In genomic region chr19:15631817-15632216, GRCh38 we compare ENCODE assay signal across 8 cellular contexts. TPM values are rescaled to one million over a fixed set of nuclear protein-coding genes. Genes with fewer than 3 reads are reported as not detected.
DNase-seq lines count a peak whose midpoint lies in the region; ATAC-seq and TF ChIP-seq lines count a peak whose summit lies in the region.

No MANE protein-coding gene starts in this region.

- no peaks in the 10 kb centered on the region for H3K4me1 Mint-ChIP-seq in activated CD4-positive, alpha-beta T cell treated with anti-CD3 and anti-CD28 coated beads, Interleukin-2, amount 10 ng/mL, durations not matched to agents 24 days and 14 days

- H3K36me3 Mint-ChIP-seq in activated CD4-positive, alpha-beta T cell treated with anti-CD3 and anti-CD28 coated beads, Interleukin-2, amount 10 ng/mL, durations not matched to agents 24 days and 14 days (ENCODE audit: low read depth): no peaks in the 10 kb centered on the region

- H3K27me3 ChIP-seq in DND-41 (ENCODE audit: insufficient read depth, low read length, poor library complexity): no peaks in the 10 kb centered on the region

- H3K9me3 ChIP-seq in DND-41 (ENCODE audit: insufficient read depth, low read length, severe bottlenecking): no peaks in the 10 kb centered on the region

- no peak overlapping the region for H3K27ac ChIP-seq in DND-41 (ENCODE audit: low read length)

- H3K36me3 ChIP-seq in DND-41 (ENCODE audit: insufficient read depth, low read length): no peaks in the 10 kb centered on the region

- intact Hi-C loops in activated CD4-positive, alpha-beta T cell treated with anti-CD3 and anti-CD28 coated beads, Interleukin-2, amount 10 ng/mL, durations not matched to agents 24 days and 14 days (cut with micrococcal nuclease): no loop called here

- TF ChIP-seq CTCF in DND-41 (IDR thresholded peaks at IDR 0.05; ENCODE audit: borderline replicate concordance, extremely low read depth, low read length, poor library complexity, severe bottlenecking): peak; percentile 67

- no peaks in the 10 kb centered on the region for H3K9me3 Mint-ChIP-seq in activated CD4-positive, alpha-beta T cell treated with anti-CD3 and anti-CD28 coated beads, Interleukin-2, amount 10 ng/mL, durations not matched to agents 24 days and 14 days

- H3K4me3 ChIP-seq in DND-41 (ENCODE audit: low read depth in 1 of 2, low read length in 2 of 2): no peak overlapping the region

- no peaks in the 10 kb centered on the region for H3K79me2 ChIP-seq in DND-41 (ENCODE audit: insufficient read depth, low read length)

- no peak overlapping the region for H3K9ac ChIP-seq in DND-41 (ENCODE audit: low read depth, low read length)

- H3K27ac Mint-ChIP-seq in activated CD4-positive, alpha-beta T cell treated with anti-CD3 and anti-CD28 coated beads, Interleukin-2, amount 10 ng/mL, durations not matched to agents 24 days and 14 days: no peak overlapping the region

- H3K27me3 Mint-ChIP-seq in activated CD4-positive, alpha-beta T cell treated with anti-CD3 and anti-CD28 coated beads, Interleukin-2, amount 10 ng/mL, durations not matched to agents 24 days and 14 days: peaks cover 11% of the 10 kb centered on the region

- peak; percentile 68 for DNase-seq in DND-41
- peak; percentile 15 for DNase-seq in HPDE6-E6E7 (ENCODE audit: extremely low spot score)
- DNase-seq in activated CD4-positive, alpha-beta T cell treated with anti-CD3 and anti-CD28 coated beads, Interleukin-2, amount 10 ng/mL, durations not matched to agents 24 days and 14 days: peak; percentile 67
- peak; percentile 24 for DNase-seq in kidney tubule cell (ENCODE audit: low spot score)
- DNase-seq in NCI-H2171 (lab: John Stamatoyannopoulos, UW): no peak
- no peak for DNase-seq in NCI-H2029 (lab: John Stamatoyannopoulos, UW)

- H3K4me3 Mint-ChIP-seq in activated CD4-positive, alpha-beta T cell treated with anti-CD3 and anti-CD28 coated beads, Interleukin-2, amount 10 ng/mL, durations not matched to agents 24 days and 14 days: no peak overlapping the region

- ATAC-seq in DND-41 (ENCODE audit: insufficient read depth, low read depth): peak; percentile 81
- ATAC-seq in GM21717 (IDR thresholded peaks at IDR 0.05; ENCODE audit: unreplicated experiment): no peak
- no peak for ATAC-seq in HG03280 (IDR thresholded peaks at IDR 0.05; ENCODE audit: unreplicated experiment)

- no peak overlapping the region for H3K4me2 ChIP-seq in DND-41 (ENCODE audit: insufficient read depth, low read length)

- no peak overlapping the region for H2AFZ ChIP-seq in DND-41 (ENCODE audit: low read depth, low read length)

- H3K4me1 ChIP-seq in DND-41 (ENCODE audit: insufficient read depth, low read length): no peaks in the 10 kb centered on the region

- H4K20me1 ChIP-seq in DND-41 (ENCODE audit: insufficient read depth, low read length): no peaks in the 10 kb centered on the region; the same call in 1 of the 2 replicates

RNA-seq across cellular contexts. Expression of gene CYP4F3, which starts 8.9 kb away (rescaled TPM):
- total RNA-seq in activated CD4-positive, alpha-beta T cell treated with anti-CD3 and anti-CD28 coated beads, Interleukin-2, amount 10 ng/mL, durations not matched to agents 24 days and 14 days: 0.09 TPM in 1 of 2 replicates, not detected in the other

RNA-seq across cellular contexts. Expression of gene CYP4F8, which starts 16.8 kb away (rescaled TPM):
- total RNA-seq in activated CD4-positive, alpha-beta T cell treated with anti-CD3 and anti-CD28 coated beads, Interleukin-2, amount 10 ng/mL, durations not matched to agents 24 days and 14 days: not detected in 2 replicates

RNA-seq across cellular contexts. Expression of gene CYP4F12, which starts 41.1 kb away (rescaled TPM):
- total RNA-seq in activated CD4-positive, alpha-beta T cell treated with anti-CD3 and anti-CD28 coated beads, Interleukin-2, amount 10 ng/mL, durations not matched to agents 24 days and 14 days: not detected in 2 replicates

Comparison
In these comparisons a context has a peak if more than half of its experiments do, and no peak if none do; other contexts are left out.
1. DNase-seq: peak in DND-41 (single experiment), HPDE6-E6E7 (single experiment), activated CD4-positive, alpha-beta T cell treated with anti-CD3 and anti-CD28 coated beads, Interleukin-2, amount 10 ng/mL, durations not matched to agents 24 days and 14 days (single experiment) and kidney tubule cell (single experiment); none in NCI-H2171 (single experiment) and NCI-H2029 (single experiment).